ENCODE assay signal across 2 cellular contexts in the genomic region with DNA sequence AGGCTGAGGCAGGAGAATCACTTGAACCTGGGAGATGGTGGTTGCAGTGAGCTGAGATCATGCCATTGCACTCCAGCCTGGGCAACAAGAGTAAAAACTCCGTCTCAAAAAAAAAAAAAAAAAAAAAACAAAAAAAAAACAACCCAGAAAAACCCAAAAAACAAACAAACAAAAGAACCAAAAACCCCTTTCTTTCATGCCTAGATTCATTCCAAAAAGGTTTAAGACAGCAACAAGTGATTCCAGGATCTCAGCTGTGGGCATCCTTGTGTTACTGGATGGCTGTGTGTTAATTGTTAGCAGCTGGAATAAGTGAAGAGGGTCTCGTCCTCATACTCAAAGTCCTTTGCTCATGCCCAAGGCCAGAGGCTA.
TF ChIP-seq lines count a peak whose summit lies in the region.

No MANE protein-coding gene starts in this region.

TF ChIP-seq in SK-N-SH, 30 proteins besides CTCF, POLR2A, EP300 and RAD21 (continued from another document):
- TF ChIP-seq, protein P1, sequence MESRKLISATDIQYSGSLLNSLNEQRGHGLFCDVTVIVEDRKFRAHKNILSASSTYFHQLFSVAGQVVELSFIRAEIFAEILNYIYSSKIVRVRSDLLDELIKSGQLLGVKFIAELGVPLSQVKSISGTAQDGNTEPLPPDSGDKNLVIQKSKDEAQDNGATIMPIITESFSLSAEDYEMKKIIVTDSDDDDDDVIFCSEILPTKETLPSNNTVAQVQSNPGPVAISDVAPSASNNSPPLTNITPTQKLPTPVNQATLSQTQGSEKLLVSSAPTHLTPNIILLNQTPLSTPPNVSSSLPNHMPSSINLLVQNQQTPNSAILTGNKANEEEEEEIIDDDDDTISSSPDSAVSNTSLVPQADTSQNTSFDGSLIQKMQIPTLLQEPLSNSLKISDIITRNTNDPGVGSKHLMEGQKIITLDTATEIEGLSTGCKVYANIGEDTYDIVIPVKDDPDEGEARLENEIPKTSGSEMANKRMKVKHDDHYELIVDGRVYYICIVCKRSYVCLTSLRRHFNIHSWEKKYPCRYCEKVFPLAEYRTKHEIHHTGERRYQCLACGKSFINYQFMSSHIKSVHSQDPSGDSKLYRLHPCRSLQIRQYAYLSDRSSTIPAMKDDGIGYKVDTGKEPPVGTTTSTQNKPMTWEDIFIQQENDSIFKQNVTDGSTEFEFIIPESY (IDR thresholded peaks at IDR 0.05; ENCODE audit: borderline replicate concordance, low read depth) = no peak
- TF ChIP-seq, protein P2, sequence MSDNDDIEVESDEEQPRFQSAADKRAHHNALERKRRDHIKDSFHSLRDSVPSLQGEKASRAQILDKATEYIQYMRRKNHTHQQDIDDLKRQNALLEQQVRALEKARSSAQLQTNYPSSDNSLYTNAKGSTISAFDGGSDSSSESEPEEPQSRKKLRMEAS (IDR thresholded peaks at IDR 0.05; ENCODE audit: low read depth) = peak; percentile 44; the same call in 1 of the 2 replicates
- no peak for TF ChIP-seq NRF1 (IDR thresholded peaks at IDR 0.05; ENCODE audit: low read depth, low read length)
TF ChIP-seq in SK-N-SH: peak in this region for 1.

TF ChIP-seq in SK-N-SH treated with all-trans-retinoic acid at 6 μM for 48 hours, 23 proteins besides CTCF, POLR2A, EP300 and RAD21 (continued from another document):
- TF ChIP-seq ZNF70 (CRISPR knock-in tag; IDR thresholded peaks at IDR 0.05) (no peak), ZFP3 (CRISPR knock-in tag; IDR thresholded peaks at IDR 0.05) (no peak), ZC3H10 (CRISPR knock-in tag; IDR thresholded peaks at IDR 0.05) (no peak), ZFP30 (CRISPR knock-in tag; IDR thresholded peaks at IDR 0.05) (no peak), ARNTL (CRISPR knock-in tag; IDR thresholded peaks at IDR 0.05; ENCODE audit: borderline replicate concordance, low read depth) (no peak), TOX (CRISPR knock-in tag; IDR thresholded peaks at IDR 0.05; ENCODE audit: borderline replicate concordance) (no peak), RARB (CRISPR knock-in tag; IDR thresholded peaks at IDR 0.05) (no peak), PPARA (CRISPR knock-in tag; IDR thresholded peaks at IDR 0.05; ENCODE audit: borderline replicate concordance) (no peak), ZNF565 (CRISPR knock-in tag; conservative IDR thresholded peaks at IDR 0.05; ENCODE audit: low read depth) (no peak), ESRRG (CRISPR knock-in tag; IDR thresholded peaks at IDR 0.05) (no peak)
- TF ChIP-seq, protein P3, sequence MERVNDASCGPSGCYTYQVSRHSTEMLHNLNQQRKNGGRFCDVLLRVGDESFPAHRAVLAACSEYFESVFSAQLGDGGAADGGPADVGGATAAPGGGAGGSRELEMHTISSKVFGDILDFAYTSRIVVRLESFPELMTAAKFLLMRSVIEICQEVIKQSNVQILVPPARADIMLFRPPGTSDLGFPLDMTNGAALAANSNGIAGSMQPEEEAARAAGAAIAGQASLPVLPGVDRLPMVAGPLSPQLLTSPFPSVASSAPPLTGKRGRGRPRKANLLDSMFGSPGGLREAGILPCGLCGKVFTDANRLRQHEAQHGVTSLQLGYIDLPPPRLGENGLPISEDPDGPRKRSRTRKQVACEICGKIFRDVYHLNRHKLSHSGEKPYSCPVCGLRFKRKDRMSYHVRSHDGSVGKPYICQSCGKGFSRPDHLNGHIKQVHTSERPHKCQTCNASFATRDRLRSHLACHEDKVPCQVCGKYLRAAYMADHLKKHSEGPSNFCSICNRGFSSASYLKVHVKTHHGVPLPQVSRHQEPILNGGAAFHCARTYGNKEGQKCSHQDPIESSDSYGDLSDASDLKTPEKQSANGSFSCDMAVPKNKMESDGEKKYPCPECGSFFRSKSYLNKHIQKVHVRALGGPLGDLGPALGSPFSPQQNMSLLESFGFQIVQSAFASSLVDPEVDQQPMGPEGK (CRISPR knock-in tag; IDR thresholded peaks at IDR 0.05; ENCODE audit: borderline replicate concordance) = no peak
- TF ChIP-seq, protein P4, sequence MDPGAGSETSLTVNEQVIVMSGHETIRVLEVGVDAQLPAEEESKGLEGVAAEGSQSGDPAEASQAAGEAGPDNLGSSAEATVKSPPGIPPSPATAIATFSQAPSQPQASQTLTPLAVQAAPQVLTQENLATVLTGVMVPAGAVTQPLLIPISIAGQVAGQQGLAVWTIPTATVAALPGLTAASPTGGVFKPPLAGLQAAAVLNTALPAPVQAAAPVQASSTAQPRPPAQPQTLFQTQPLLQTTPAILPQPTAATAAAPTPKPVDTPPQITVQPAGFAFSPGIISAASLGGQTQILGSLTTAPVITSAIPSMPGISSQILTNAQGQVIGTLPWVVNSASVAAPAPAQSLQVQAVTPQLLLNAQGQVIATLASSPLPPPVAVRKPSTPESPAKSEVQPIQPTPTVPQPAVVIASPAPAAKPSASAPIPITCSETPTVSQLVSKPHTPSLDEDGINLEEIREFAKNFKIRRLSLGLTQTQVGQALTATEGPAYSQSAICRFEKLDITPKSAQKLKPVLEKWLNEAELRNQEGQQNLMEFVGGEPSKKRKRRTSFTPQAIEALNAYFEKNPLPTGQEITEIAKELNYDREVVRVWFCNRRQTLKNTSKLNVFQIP (CRISPR knock-in tag; IDR thresholded peaks at IDR 0.05; ENCODE audit: borderline replicate concordance, low read depth) = no peak
